Comparison of ENCODE assay signal across 1 cellular context in the genomic region with DNA sequence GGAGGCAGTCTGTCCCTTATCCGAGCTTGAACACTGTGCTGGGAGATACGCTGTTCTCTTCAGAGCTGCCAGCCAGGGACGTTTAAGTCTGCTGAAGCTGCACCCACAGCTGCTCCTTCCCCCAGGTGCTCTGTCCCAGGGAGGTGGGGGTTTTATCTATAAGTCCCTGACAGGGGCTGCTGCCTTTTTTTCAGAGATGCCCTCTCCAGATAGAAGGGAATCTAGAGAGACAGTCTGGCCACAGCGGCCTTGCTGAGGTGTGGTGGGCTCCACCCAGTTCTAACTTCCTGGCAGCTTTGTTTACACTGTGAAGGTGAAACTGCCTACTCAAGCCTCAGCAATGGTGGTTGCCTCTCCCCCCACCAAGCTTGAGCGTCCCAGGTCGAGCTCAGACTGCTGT.
A peak's percentile ranks its signal among the peaks of the same experiment; 100 is the strongest.
TF ChIP-seq lines count a peak whose summit lies in the region.

No MANE protein-coding gene starts in this region.

TF ChIP-seq in K562, 482 proteins besides CTCF, POLR2A, EP300 and RAD21 (continued from another document and continues in another):
- TF ChIP-seq ELK1 (CRISPR knock-in tag; IDR thresholded peaks at IDR 0.05), result no peak
- no peak for TF ChIP-seq TEAD2 (tag; IDR thresholded peaks at IDR 0.05)
- TF ChIP-seq, protein P1, sequence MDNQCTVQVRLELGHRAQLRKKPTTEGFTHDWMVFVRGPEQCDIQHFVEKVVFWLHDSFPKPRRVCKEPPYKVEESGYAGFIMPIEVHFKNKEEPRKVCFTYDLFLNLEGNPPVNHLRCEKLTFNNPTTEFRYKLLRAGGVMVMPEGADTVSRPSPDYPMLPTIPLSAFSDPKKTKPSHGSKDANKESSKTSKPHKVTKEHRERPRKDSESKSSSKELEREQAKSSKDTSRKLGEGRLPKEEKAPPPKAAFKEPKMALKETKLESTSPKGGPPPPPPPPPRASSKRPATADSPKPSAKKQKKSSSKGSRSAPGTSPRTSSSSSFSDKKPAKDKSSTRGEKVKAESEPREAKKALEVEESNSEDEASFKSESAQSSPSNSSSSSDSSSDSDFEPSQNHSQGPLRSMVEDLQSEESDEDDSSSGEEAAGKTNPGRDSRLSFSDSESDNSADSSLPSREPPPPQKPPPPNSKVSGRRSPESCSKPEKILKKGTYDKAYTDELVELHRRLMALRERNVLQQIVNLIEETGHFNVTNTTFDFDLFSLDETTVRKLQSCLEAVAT (IDR thresholded peaks at IDR 0.05), result no peak
- no peak for TF ChIP-seq ZC3H11A (IDR thresholded peaks at IDR 0.05; ENCODE audit: low read depth, low read length)
- peak; percentile 68 to 84; a peak in 3 of 4 replicates for TF ChIP-seq FOXK2 (conservative IDR thresholded peaks at IDR 0.05 in 1 of 2, IDR thresholded peaks at IDR 0.05 in 1 of 2; ENCODE audit: low read depth in 2 of 2)
- 0 out of 4 replicates have a peak, but pooled peaks of 1 of the 2 experiments have one; percentile 19 for TF ChIP-seq HDAC1 (IDR thresholded peaks at IDR 0.05)
- TF ChIP-seq DPF2 (IDR thresholded peaks at IDR 0.05), result peak; percentile 84
- TF ChIP-seq ZNF197 (CRISPR knock-in tag; IDR thresholded peaks at IDR 0.05; ENCODE audit: low read depth), result no peak
- TF ChIP-seq, protein P2, sequence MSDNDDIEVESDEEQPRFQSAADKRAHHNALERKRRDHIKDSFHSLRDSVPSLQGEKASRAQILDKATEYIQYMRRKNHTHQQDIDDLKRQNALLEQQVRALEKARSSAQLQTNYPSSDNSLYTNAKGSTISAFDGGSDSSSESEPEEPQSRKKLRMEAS (CRISPR knock-in tag; IDR thresholded peaks at IDR 0.05), result no peak
- TF ChIP-seq ZNF263 (CRISPR knock-in tag; IDR thresholded peaks at IDR 0.05; ENCODE audit: borderline replicate concordance), result no peak
- no peak for TF ChIP-seq RFX1 (IDR thresholded peaks at IDR 0.05)
- no peak for TF ChIP-seq ZNF507 (tag; conservative IDR thresholded peaks at IDR 0.05)
- TF ChIP-seq BDP1 (IDR thresholded peaks at IDR 0.05; ENCODE audit: insufficient read depth, insufficient read length), result no peak
- no peak for TF ChIP-seq ZNF23 (CRISPR knock-in tag; IDR thresholded peaks at IDR 0.05)
- TF ChIP-seq TARDBP (IDR thresholded peaks at IDR 0.05), result no peak
- no peak for TF ChIP-seq ETS2 (tag; IDR thresholded peaks at IDR 0.05; ENCODE audit: borderline replicate concordance, poor library complexity, severe bottlenecking)
- peak in 1 of 2 experiments; percentile 79; a peak in 2 of 4 replicates for TF ChIP-seq MAZ (CRISPR knock-in tag; conservative IDR thresholded peaks at IDR 0.05 in 1 of 2, IDR thresholded peaks at IDR 0.05 in 1 of 2)
- TF ChIP-seq PURB (CRISPR knock-in tag; IDR thresholded peaks at IDR 0.05; ENCODE audit: low read depth), result no peak
- TF ChIP-seq ZNF740 (CRISPR knock-in tag; IDR thresholded peaks at IDR 0.05), result no peak
- peak in 1 of 2 experiments; percentile 23; a peak in 1 of 4 replicates for TF ChIP-seq ZNF740 (tag; IDR thresholded peaks at IDR 0.05)
- TF ChIP-seq, protein P3, sequence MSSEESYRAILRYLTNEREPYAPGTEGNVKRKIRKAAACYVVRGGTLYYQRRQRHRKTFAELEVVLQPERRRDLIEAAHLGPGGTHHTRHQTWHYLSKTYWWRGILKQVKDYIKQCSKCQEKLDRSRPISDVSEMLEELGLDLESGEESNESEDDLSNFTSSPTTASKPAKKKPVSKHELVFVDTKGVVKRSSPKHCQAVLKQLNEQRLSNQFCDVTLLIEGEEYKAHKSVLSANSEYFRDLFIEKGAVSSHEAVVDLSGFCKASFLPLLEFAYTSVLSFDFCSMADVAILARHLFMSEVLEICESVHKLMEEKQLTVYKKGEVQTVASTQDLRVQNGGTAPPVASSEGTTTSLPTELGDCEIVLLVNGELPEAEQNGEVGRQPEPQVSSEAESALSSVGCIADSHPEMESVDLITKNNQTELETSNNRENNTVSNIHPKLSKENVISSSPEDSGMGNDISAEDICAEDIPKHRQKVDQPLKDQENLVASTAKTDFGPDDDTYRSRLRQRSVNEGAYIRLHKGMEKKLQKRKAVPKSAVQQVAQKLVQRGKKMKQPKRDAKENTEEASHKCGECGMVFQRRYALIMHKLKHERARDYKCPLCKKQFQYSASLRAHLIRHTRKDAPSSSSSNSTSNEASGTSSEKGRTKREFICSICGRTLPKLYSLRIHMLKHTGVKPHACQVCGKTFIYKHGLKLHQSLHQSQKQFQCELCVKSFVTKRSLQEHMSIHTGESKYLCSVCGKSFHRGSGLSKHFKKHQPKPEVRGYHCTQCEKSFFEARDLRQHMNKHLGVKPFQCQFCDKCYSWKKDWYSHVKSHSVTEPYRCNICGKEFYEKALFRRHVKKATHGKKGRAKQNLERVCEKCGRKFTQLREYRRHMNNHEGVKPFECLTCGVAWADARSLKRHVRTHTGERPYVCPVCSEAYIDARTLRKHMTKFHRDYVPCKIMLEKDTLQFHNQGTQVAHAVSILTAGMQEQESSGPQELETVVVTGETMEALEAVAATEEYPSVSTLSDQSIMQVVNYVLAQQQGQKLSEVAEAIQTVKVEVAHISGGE (CRISPR knock-in tag; IDR thresholded peaks at IDR 0.05), result no peak
- peak; percentile 95 for TF ChIP-seq TEAD4 (IDR thresholded peaks at IDR 0.05; ENCODE audit: low read length)
- TF ChIP-seq TEAD4 (CRISPR knock-in tag; IDR thresholded peaks at IDR 0.05; ENCODE audit: borderline replicate concordance), result no peak
- TF ChIP-seq, protein P4, sequence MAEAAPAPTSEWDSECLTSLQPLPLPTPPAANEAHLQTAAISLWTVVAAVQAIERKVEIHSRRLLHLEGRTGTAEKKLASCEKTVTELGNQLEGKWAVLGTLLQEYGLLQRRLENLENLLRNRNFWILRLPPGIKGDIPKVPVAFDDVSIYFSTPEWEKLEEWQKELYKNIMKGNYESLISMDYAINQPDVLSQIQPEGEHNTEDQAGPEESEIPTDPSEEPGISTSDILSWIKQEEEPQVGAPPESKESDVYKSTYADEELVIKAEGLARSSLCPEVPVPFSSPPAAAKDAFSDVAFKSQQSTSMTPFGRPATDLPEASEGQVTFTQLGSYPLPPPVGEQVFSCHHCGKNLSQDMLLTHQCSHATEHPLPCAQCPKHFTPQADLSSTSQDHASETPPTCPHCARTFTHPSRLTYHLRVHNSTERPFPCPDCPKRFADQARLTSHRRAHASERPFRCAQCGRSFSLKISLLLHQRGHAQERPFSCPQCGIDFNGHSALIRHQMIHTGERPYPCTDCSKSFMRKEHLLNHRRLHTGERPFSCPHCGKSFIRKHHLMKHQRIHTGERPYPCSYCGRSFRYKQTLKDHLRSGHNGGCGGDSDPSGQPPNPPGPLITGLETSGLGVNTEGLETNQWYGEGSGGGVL (CRISPR knock-in tag; IDR thresholded peaks at IDR 0.05), result no peak
- TF ChIP-seq GATAD2B (IDR thresholded peaks at IDR 0.05; ENCODE audit: borderline replicate concordance), result peak; percentile 16; the same call in 1 of the 2 replicates
- TF ChIP-seq KHSRP (IDR thresholded peaks at IDR 0.05), result no peak
- TF ChIP-seq ZNF449 (CRISPR knock-in tag; IDR thresholded peaks at IDR 0.05), result no peak
- no peak for TF ChIP-seq ZNF324 (CRISPR knock-in tag; IDR thresholded peaks at IDR 0.05)
- peak; percentile 74 for TF ChIP-seq DMBX1 (CRISPR knock-in tag; IDR thresholded peaks at IDR 0.05; ENCODE audit: borderline replicate concordance)
- TF ChIP-seq MXI1 (IDR thresholded peaks at IDR 0.05; ENCODE audit: low read depth, low read length), result 0 out of 2 replicates have a peak, but pooled peaks have one; percentile 41
- TF ChIP-seq DIDO1 (tag; IDR thresholded peaks at IDR 0.05; ENCODE audit: low read depth), result 0 out of 2 replicates have a peak, but pooled peaks have one; percentile 24
- TF ChIP-seq JUND (IDR thresholded peaks at IDR 0.05; ENCODE audit: borderline replicate concordance, low read depth, low read length), result no peak
- no peak; the same call in 2 of the 3 replicates for TF ChIP-seq JUND (tag; IDR thresholded peaks at IDR 0.05; ENCODE audit: borderline replicate concordance, low read depth, low read length)
- peak; percentile 94 for TF ChIP-seq KLF16 (IDR thresholded peaks at IDR 0.05)
- TF ChIP-seq GATA2 (CRISPR knock-in tag; IDR thresholded peaks at IDR 0.05), result peak; percentile 69
- TF ChIP-seq ZNF347 (CRISPR knock-in tag; IDR thresholded peaks at IDR 0.05; ENCODE audit: low read depth), result no peak
- no peak for TF ChIP-seq SPI1 (IDR thresholded peaks at IDR 0.05; ENCODE audit: borderline replicate concordance, low read depth, low read length)
- TF ChIP-seq, protein P5, sequence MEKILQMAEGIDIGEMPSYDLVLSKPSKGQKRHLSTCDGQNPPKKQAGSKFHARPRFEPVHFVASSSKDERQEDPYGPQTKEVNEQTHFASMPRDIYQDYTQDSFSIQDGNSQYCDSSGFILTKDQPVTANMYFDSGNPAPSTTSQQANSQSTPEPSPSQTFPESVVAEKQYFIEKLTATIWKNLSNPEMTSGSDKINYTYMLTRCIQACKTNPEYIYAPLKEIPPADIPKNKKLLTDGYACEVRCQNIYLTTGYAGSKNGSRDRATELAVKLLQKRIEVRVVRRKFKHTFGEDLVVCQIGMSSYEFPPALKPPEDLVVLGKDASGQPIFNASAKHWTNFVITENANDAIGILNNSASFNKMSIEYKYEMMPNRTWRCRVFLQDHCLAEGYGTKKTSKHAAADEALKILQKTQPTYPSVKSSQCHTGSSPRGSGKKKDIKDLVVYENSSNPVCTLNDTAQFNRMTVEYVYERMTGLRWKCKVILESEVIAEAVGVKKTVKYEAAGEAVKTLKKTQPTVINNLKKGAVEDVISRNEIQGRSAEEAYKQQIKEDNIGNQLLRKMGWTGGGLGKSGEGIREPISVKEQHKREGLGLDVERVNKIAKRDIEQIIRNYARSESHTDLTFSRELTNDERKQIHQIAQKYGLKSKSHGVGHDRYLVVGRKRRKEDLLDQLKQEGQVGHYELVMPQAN (IDR thresholded peaks at IDR 0.05; ENCODE audit: borderline replicate concordance), result no peak
- TF ChIP-seq CREM (IDR thresholded peaks at IDR 0.05; ENCODE audit: low read depth), result peak; percentile 36; the same call in 1 of the 2 replicates
- TF ChIP-seq MTA2 (IDR thresholded peaks at IDR 0.05; ENCODE audit: low read depth), result peak; percentile 71
- no peak for TF ChIP-seq ARID4B (CRISPR knock-in tag; IDR thresholded peaks at IDR 0.05)
